In the genomic region with DNA sequence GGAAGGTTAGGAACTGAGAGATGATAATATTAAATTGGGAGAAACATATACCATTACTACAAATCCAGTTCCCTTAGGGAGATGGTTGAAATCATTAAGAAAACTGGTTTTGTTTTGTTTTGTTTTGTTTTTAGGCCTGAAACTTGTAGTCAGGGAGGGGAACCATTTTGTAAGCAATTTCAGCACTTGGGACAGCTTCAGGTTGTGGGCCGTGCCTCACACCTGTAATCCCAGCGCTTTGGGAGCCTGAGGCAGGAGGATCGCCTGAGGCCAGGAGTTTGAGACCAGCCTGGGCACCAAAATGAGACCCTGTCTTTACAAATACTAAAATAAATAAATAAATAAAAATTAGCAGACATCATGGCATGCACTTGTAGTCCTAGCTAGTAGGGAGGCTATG, we compare ENCODE assay signal across 25 cellular contexts.
"Had no signal": no experiment of that assay in that cellular context is flagged by ENCODE, and none has a peak within 500 bp of the region (broad histone marks: within the 10 kb centered on the region; RNA-seq: fewer than 3 reads in every experiment).

No MANE protein-coding gene starts in this region.

- H3K4me3 ChIP-seq: esophagus squamous epithelium, gastrocnemius medialis, heart right ventricle, left lung, lower lobe of right lung had no signal

- FAIRE-seq: endometrium, islet of Langerhans, keratinocyte had no signal

- H3K9me3 ChIP-seq: esophagus squamous epithelium, gastrocnemius medialis, heart right ventricle, left lung, lower lobe of right lung had no signal

- H3K27ac ChIP-seq: epithelial cell of prostate, esophagus squamous epithelium, gastrocnemius medialis, heart right ventricle, left lung, lower lobe of right lung had no signal

- H3K4me1 ChIP-seq: esophagus squamous epithelium, gastrocnemius medialis, heart right ventricle, left lung, lower lobe of right lung had no signal

- DNase-seq: cortex of kidney; effector CD8-positive, alpha-beta T cell; effector memory CD8-positive, alpha-beta T cell; endodermal cell; erythroblast; esophagus squamous epithelium; foreskin fibroblast; foreskin melanocyte; gastrocnemius medialis; glutamatergic neuron; head of caudate nucleus; heart right ventricle; hippocampal formation; left cardiac atrium; left ventricle myocardium superior; lower lobe of right lung; mesenchymal stem cell; naive thymus-derived CD4-positive, alpha-beta T cell; natural killer cell had no signal

- ATAC-seq: effector memory CD8-positive, alpha-beta T cell; esophagus mucosa; gastrocnemius medialis; heart right ventricle; left cardiac atrium; left lung; left ventricle myocardium superior; lower lobe of right lung; naive thymus-derived CD4-positive, alpha-beta T cell; natural killer cell had no signal

- H3K27me3 ChIP-seq: esophagus squamous epithelium, gastrocnemius medialis, heart right ventricle, left lung had no signal

- H3K36me3 ChIP-seq: esophagus squamous epithelium, gastrocnemius medialis, heart right ventricle, left lung, lower lobe of right lung had no signal
